14 cellular contexts compared by ENCODE assay signal in the genomic region with DNA sequence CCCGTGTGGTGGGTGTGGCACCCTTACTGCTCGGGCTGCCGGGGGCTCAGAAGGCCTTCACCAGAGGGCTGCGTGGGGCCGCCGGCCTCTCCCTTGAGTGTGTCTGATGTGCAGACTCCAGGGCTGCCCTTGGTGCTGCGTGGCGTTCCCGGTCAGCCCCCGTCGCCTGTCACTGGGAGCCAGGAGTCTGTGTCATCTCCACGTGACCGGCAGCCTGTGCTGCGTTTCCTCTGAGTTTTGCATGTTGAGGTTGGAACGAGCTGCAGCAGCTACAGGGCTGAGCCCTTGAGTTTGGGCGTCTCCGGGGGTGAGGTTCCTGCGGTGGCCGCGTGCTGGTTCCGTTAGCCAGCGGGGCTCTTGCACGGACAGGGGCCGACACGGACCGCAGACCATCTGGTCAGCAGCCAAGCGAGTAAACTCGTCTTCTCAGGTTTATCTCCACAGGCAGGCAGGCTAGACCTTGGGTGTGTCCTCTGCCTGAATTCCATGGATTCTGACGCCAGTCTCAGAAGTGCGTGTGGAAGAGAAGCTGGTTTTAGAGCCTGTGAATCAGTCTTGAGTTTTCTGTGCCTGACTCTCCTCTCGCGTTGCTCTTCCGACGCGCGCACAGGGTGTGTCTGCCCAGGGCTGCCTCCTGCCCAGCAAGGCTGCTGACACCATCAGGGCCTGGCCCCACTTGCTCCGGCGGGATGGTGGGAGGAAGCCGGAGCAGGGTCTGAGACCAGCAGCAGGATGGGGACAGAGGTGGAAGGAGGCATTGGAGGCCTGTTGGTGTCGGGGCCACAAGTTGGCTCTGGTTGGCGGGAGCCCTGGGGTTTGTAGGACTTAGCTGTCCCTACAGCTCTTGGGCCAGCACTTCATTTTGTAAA. TPM values are rescaled to one million over a fixed set of nuclear protein-coding genes. Genes with fewer than 3 reads are reported as not detected.
DNase-seq lines count a peak whose midpoint lies in the region; ATAC-seq and TF ChIP-seq lines count a peak whose summit lies in the region.
"Had no signal": no experiment of that assay in that cellular context is flagged by ENCODE, and none has a peak within 500 bp of the region (broad histone marks: within the 10 kb centered on the region; RNA-seq: fewer than 3 reads in every experiment).

No MANE protein-coding gene starts in this region.

- H3K4me1 ChIP-seq in IMR-90 (ENCODE audit: control insufficient read depth, insufficient read depth, low read length): no peaks in the 10 kb centered on the region
- no peaks in the 10 kb centered on the region for H3K4me1 ChIP-seq in mucosa of descending colon (ENCODE audit: low read depth)
- H3K4me1 ChIP-seq: pancreas had no signal

- no peak overlapping the region for H4K91ac ChIP-seq in IMR-90 (ENCODE audit: insufficient read depth, low read depth, low read length)

- H3K36me3 ChIP-seq in IMR-90 (ENCODE audit: control insufficient read depth, insufficient read depth, low read length) (peaks cover 36% of the 10 kb centered on the region), mucosa of descending colon (ENCODE audit: low read depth) (no peaks in the 10 kb centered on the region)

- H2AFZ ChIP-seq in IMR-90 (replicated peaks; ENCODE audit: low read length, poor library complexity): no peak overlapping the region

- H2AK9ac ChIP-seq in IMR-90 (replicated peaks; ENCODE audit: low read depth, low read length, poor library complexity): peak overlapping the region; percentile 55

- H3K27ac ChIP-seq in IMR-90 (ENCODE audit: insufficient read depth, low read length): no peak overlapping the region
- H3K27ac ChIP-seq: pancreas had no signal

- intact Hi-C loops in IMR-90 (cut with micrococcal nuclease): no loop called here
- intact Hi-C loops in mucosa of descending colon (cut with DNase I, micrococcal nuclease): no loop called here

- H3K4me3 ChIP-seq in IMR-90 (ENCODE audit: insufficient read depth, low read depth, low read length) (no peak overlapping the region), mucosa of descending colon (no peak overlapping the region)
- H3K4me3 ChIP-seq: esophagus squamous epithelium, MG63, pancreas had no signal

- no peak overlapping the region for H2BK20ac ChIP-seq in IMR-90 (ENCODE audit: low read depth, low read length)

- no peak overlapping the region for H3K23ac ChIP-seq in IMR-90 (ENCODE audit: low read depth, low read length)

- in situ Hi-C loops in IMR-90 (cut with MboI; ENCODE audit: low sequenced_read_pairs): no loop called here

- no peak overlapping the region for H2BK5ac ChIP-seq in IMR-90 (ENCODE audit: low read depth, low read length, poor library complexity, severe bottlenecking)

- H2AK5ac ChIP-seq in IMR-90 (ENCODE audit: low read depth, low read length): no peak overlapping the region

- peaks cover 12 to 59% of the 10 kb centered on the region in 2 experiments for H3K79me1 ChIP-seq in IMR-90 (ENCODE audit: low read depth in 1 of 2, low read length in 2 of 2)

- H4K20me1 ChIP-seq in IMR-90 (ENCODE audit: insufficient read depth, low read length): peaks cover 23% of the 10 kb centered on the region

- no peak for TF ChIP-seq POLR2A in IMR-90 (IDR thresholded peaks at IDR 0.05; ENCODE audit: low read depth, low read length)
- TF ChIP-seq POLR2A in erythroblast (IDR thresholded peaks at IDR 0.05; ENCODE audit: low read length): no peak

- no peak overlapping the region for H3K4me2 ChIP-seq in IMR-90 (ENCODE audit: low read depth, low read length)

- no peak overlapping the region for H2BK120ac ChIP-seq in IMR-90 (ENCODE audit: low read depth, low read length)

- no peak overlapping the region for H3K56ac ChIP-seq in IMR-90 (ENCODE audit: extremely low read depth, insufficient read depth, low read length)

- POLR2A ChIA-PET in IMR-90 (lab: Charles Lee; ENCODE audit: unreplicated experiment): no interaction called here

- no peak overlapping the region for H3K14ac ChIP-seq in IMR-90 (replicated peaks; ENCODE audit: low read depth, low read length)

- TF ChIP-seq RAD21 in IMR-90 (IDR thresholded peaks at IDR 0.05; ENCODE audit: low read length): no peak

- no peak overlapping the region for H3K4ac ChIP-seq in IMR-90 (ENCODE audit: low read depth, low read length)

- no peak overlapping the region for H4K8ac ChIP-seq in IMR-90 (ENCODE audit: low read depth in 2 of 2, low read length in 2 of 2)

- H3K27me3 ChIP-seq in IMR-90 (ENCODE audit: control insufficient read depth, insufficient read depth, low read length): no peaks in the 10 kb centered on the region
- H3K27me3 ChIP-seq: esophagus squamous epithelium, MG63, pancreas had no signal

- H3K9ac ChIP-seq in IMR-90 (ENCODE audit: low read depth, low read length): no peak overlapping the region

- dilution Hi-C loops in IMR-90 (cut with HindIII; ENCODE audit: low sequenced_read_pairs, unreplicated experiment): no loop called here

- H3K18ac ChIP-seq in IMR-90 (ENCODE audit: low read depth, low read length): no peak overlapping the region

- CTCF ChIA-PET in IMR-90 (lab: Yijun Ruan, JAX): no interaction called here

- H3K9me3 ChIP-seq in IMR-90 (ENCODE audit: control insufficient read depth, insufficient read depth, low read length): no peaks in the 10 kb centered on the region
- no peaks in the 10 kb centered on the region for H3K9me3 ChIP-seq in mucosa of descending colon
- H3K9me3 ChIP-seq: esophagus squamous epithelium, MG63, pancreas had no signal

- no peak for ATAC-seq in IMR-90 (ENCODE audit: low read depth)
- ATAC-seq in mucosa of descending colon: peak; percentile 39
- ATAC-seq: pancreas had no signal

- DNase-seq in IMR-90: no peak
- DNase-seq in erythroblast (lab: John Stamatoyannopoulos, UW): peak; percentile 37 to 69
- DNase-seq in mucosa of descending colon: peak in 2 of 3 donors; percentile 14 to 48
- no peak for DNase-seq in CD1c-positive myeloid dendritic cell (ENCODE audit: extremely low spot score)
- no peak for DNase-seq in NCI-H1417 (lab: John Stamatoyannopoulos, UW)
- no peak for DNase-seq in hypothalamus (lab: John Stamatoyannopoulos, UW)
- DNase-seq: activated CD4-positive, CD25-positive, alpha-beta regulatory T cell treated with anti-CD3 and anti-CD28 coated beads, Interleukin-2, amount 50 U/mL, for 72 hours; caudate nucleus; esophagus squamous epithelium; MG63; NCI-H510A; stimulated activated CD4-positive, alpha-beta T cell treated with anti-CD3 and anti-CD28 coated beads, Interleukin-4, amount 100 ng/mL, for 24 hours had no signal

- BruUV-seq in IMR-90 (replicated peaks; lab: Mats Ljungman, UMichigan): no TSS peak

- TF ChIP-seq CTCF in IMR-90 (conservative IDR thresholded peaks at IDR 0.05; ENCODE audit: low read depth, low read length) (no peak), mucosa of descending colon (IDR thresholded peaks at IDR 0.05) (no peak)

- WGBS in IMR-90 (ENCODE audit: extremely low coverage in 2 of 2, insufficient read length in 1 of 2), 2 experiments: 96% methylated on average over 11 of the region's 41 CpGs; no CpG with 5 or more reads in 1 of the 2 experiments

- no peak overlapping the region for H4K5ac ChIP-seq in IMR-90 (ENCODE audit: low read depth, low read length)

- H2BK15ac ChIP-seq in IMR-90 (ENCODE audit: low read depth, low read length): no peak overlapping the region

- 0 out of 2 replicates have a peak, but pooled peaks cover 7% of the 10 kb centered on the region for H3K9me1 ChIP-seq in IMR-90 (ENCODE audit: insufficient read depth, low read length)

TF ChIP-seq in IMR-90, 13 proteins besides CTCF, POLR2A, EP300 and RAD21:
- TF ChIP-seq MAFK (IDR thresholded peaks at IDR 0.05; ENCODE audit: low read depth, low read length) (no peak), MXI1 (IDR thresholded peaks at IDR 0.05; ENCODE audit: borderline replicate concordance, low read depth, low read length) (no peak), NFE2L2 (IDR thresholded peaks at IDR 0.05; ENCODE audit: low read depth, low read length) (no peak), MAZ (IDR thresholded peaks at IDR 0.05; ENCODE audit: borderline replicate concordance, low read depth, low read length) (no peak), RCOR1 (IDR thresholded peaks at IDR 0.05; ENCODE audit: insufficient replicate concordance, low read length) (no peak), CEBPB (IDR thresholded peaks at IDR 0.05; ENCODE audit: low read depth, low read length) (no peak), USF2 (IDR thresholded peaks at IDR 0.05; ENCODE audit: low read depth, low read length) (no peak), SMC3 (IDR thresholded peaks at IDR 0.05; ENCODE audit: low read depth, low read length) (no peak), BHLHE40 (IDR thresholded peaks at IDR 0.05; ENCODE audit: low read depth, low read length) (no peak)

RNA-seq across cellular contexts. Expression of gene PTDSS2, which starts 10.5 kb away (rescaled TPM):
- total RNA-seq in IMR-90 (2012; rRNA removed) (21.4 and 23.5 TPM in 2 replicates), mucosa of descending colon (10 to 100 TPM; 19.2 to 34.8 (median 27.3) TPM)
- 26.6 and 29.8 TPM in 2 replicates for polyA plus RNA-seq in IMR-90 (2012; rRNA removed)
- 32.6 and 35.1 TPM in 2 replicates for polyA plus RNA-seq in IMR-90 (2012; cell fraction: cytosol; rRNA removed)
- polyA plus RNA-seq in IMR-90 (2012; cell fraction: nucleus; rRNA removed; ENCODE audit: low replicate concordance): 129 and 308 TPM in 2 replicates

RNA-seq across cellular contexts. Expression of gene ANO9, which starts 18.8 kb away (rescaled TPM):
- total RNA-seq in IMR-90 (2012; rRNA removed) (not detected in 2 replicates), mucosa of descending colon (100 to 1,000 TPM in 2 of 3 donors, 10 to 100 TPM in 1; 85.2 to 179 (median 131) TPM)
- not detected in 2 replicates for polyA plus RNA-seq in IMR-90 (2012; rRNA removed)
- polyA plus RNA-seq in IMR-90 (2012; cell fraction: cytosol; rRNA removed): 0.01 TPM in 1 of 2 replicates, not detected in the other
- 0.18 and 0.23 TPM in 2 replicates for polyA plus RNA-seq in IMR-90 (2012; cell fraction: nucleus; rRNA removed; ENCODE audit: low replicate concordance)
- total RNA-seq: SK-MEL-5 had no signal

RNA-seq across cellular contexts. Expression of gene SIGIRR, which starts 45.8 kb away (rescaled TPM):
- 9.4 and 10.9 TPM in 2 replicates for total RNA-seq in IMR-90 (2012; rRNA removed)
- 27.6 and 33.8 TPM in 2 replicates for polyA plus RNA-seq in IMR-90 (2012; rRNA removed)
- polyA plus RNA-seq in IMR-90 (2012; cell fraction: cytosol; rRNA removed): 42.2 and 46.1 TPM in 2 replicates
- 45.4 and 109 TPM in 2 replicates for polyA plus RNA-seq in IMR-90 (2012; cell fraction: nucleus; rRNA removed; ENCODE audit: low replicate concordance)
- 100 to 1,000 TPM; 103 to 190 (median 116) TPM for total RNA-seq in mucosa of descending colon

RNA-seq across cellular contexts. Expression of gene RNH1, which starts 46.5 kb away (rescaled TPM):
- total RNA-seq in IMR-90 (2012; rRNA removed): 138 and 143 TPM in 2 replicates
- 238 and 247 TPM in 2 replicates for polyA plus RNA-seq in IMR-90 (2012; rRNA removed)
- polyA plus RNA-seq in IMR-90 (2012; cell fraction: cytosol; rRNA removed): 157 and 265 TPM in 2 replicates
- polyA plus RNA-seq in IMR-90 (2012; cell fraction: nucleus; rRNA removed; ENCODE audit: low replicate concordance): 135 and 414 TPM in 2 replicates
- total RNA-seq in mucosa of descending colon: 100 to 1,000 TPM; 108 to 127 (median 118) TPM

Comparison
In these comparisons a context has a peak if more than half of its experiments do, and no peak if none do; other contexts are left out.
1. DNase-seq: peak in erythroblast (2 of 2) and mucosa of descending colon (2 of 3); none in IMR-90 (single experiment), CD1c-positive myeloid dendritic cell (single experiment), NCI-H1417 (0 of 3) and hypothalamus (0 of 51).
2. RNA of gene ANO9, which starts 18.8 kb away (total RNA-seq): 85.2 to 179 TPM in mucosa of descending colon; not detected in IMR-90; every median in the first group is over 10 times any median in the second.